17 cellular contexts compared by ENCODE assay signal in genomic region chr2:9973691-9974090, GRCh38. TPM values are rescaled to one million over a fixed set of nuclear protein-coding genes. Genes with fewer than 3 reads are reported as not detected.
DNase-seq lines count a peak whose midpoint lies in the region; ATAC-seq and TF ChIP-seq lines count a peak whose summit lies in the region.
"Had no signal": no experiment of that assay in that cellular context is flagged by ENCODE, and none has a peak within 500 bp of the region (broad histone marks: within the 10 kb centered on the region; RNA-seq: fewer than 3 reads in every experiment).

No MANE protein-coding gene starts in this region.

- dilution Hi-C loops in IMR-90 (cut with HindIII; ENCODE audit: low sequenced_read_pairs, unreplicated experiment) = no loop called here

- CTCF ChIA-PET in IMR-90 (lab: Yijun Ruan, JAX) = interaction anchor here (1.5 to 2.2 kb wide), 2 partner anchors 11 to 75 kb away, joined by 4 to 14 read pairs; no protein-coding TSS in a partner anchor

- H2AFZ ChIP-seq in IMR-90 (replicated peaks; ENCODE audit: low read length, poor library complexity) (no peak overlapping the region), smooth muscle cell (ENCODE audit: low read depth) (no peak overlapping the region), Karpas-422 (ENCODE audit: low read length) (no peak overlapping the region)

- H3K9me2 ChIP-seq in Karpas-422 (replicated peaks; ENCODE audit: insufficient read depth, low read length) = no peaks in the 10 kb centered on the region

- H4K20me1 ChIP-seq in IMR-90 (ENCODE audit: insufficient read depth, low read length) = no peaks in the 10 kb centered on the region
- no peaks in the 10 kb centered on the region for H4K20me1 ChIP-seq in smooth muscle cell (ENCODE audit: low read depth)
- no peaks in the 10 kb centered on the region for H4K20me1 ChIP-seq in Karpas-422 (ENCODE audit: insufficient read depth, low read depth, low read length)

- peak overlapping the region; percentile 1 for H2AK9ac ChIP-seq in IMR-90 (replicated peaks; ENCODE audit: low read depth, low read length, poor library complexity)

- H3K27me3 ChIP-seq in IMR-90 (ENCODE audit: control insufficient read depth, insufficient read depth, low read length) (no peaks in the 10 kb centered on the region), esophagus squamous epithelium (no peaks in the 10 kb centered on the region), smooth muscle cell (ENCODE audit: low read depth) (no peaks in the 10 kb centered on the region), Karpas-422 (ENCODE audit: low read length) (no peaks in the 10 kb centered on the region)

- H3K27ac ChIP-seq in IMR-90 (ENCODE audit: insufficient read depth, low read length) = no peak overlapping the region
- H3K27ac ChIP-seq in esophagus squamous epithelium = peak overlapping the region in 3 of 4 donors; percentile 22 to 77 (median 70)
- peak overlapping the region; percentile 75 for H3K27ac ChIP-seq in smooth muscle cell (ENCODE audit: low read depth)
- no peak overlapping the region for H3K27ac ChIP-seq in Karpas-422 (ENCODE audit: low read length)
- H3K27ac ChIP-seq: SK-N-MC had no signal

- WGBS in IMR-90 (ENCODE audit: extremely low coverage in 2 of 2, insufficient read length in 1 of 2), 2 experiments = no CpG with 5 or more reads among the region's 6 CpGs
- 78 to 84% methylated on average over 6 of the region's 6 CpGs for WGBS in esophagus squamous epithelium, 2 donors
- 82% methylated on average over 6 of the region's 6 CpGs for WGBS in smooth muscle cell (ENCODE audit: low lambda C conversion rate)

- peak overlapping the region; percentile 48; the same call in 1 of the 2 replicates for H2AK5ac ChIP-seq in IMR-90 (ENCODE audit: low read depth, low read length)

- peak overlapping the region; percentile 55 for H3K18ac ChIP-seq in IMR-90 (ENCODE audit: low read depth, low read length)

- in situ Hi-C loops in IMR-90 (cut with MboI; ENCODE audit: low sequenced_read_pairs) = no loop called here

- H3K9me3 ChIP-seq in IMR-90 (ENCODE audit: control insufficient read depth, insufficient read depth, low read length) (no peaks in the 10 kb centered on the region), esophagus squamous epithelium (no peaks in the 10 kb centered on the region), smooth muscle cell (replicated peaks; ENCODE audit: low read depth) (no peaks in the 10 kb centered on the region), Karpas-422 (ENCODE audit: low read length) (no peaks in the 10 kb centered on the region)

- DNase-seq in EH (ENCODE audit: low read depth) (peak; percentile 61), IMR-90 (no peak), esophagus squamous epithelium (lab: John Stamatoyannopoulos, UW) (no peak), smooth muscle cell (lab: John Stamatoyannopoulos, UW; ENCODE audit: unreplicated experiment) (no peak), NCI-H1436 (lab: John Stamatoyannopoulos, UW) (no peak), Karpas-422 (no peak)
- DNase-seq: CD8-positive, alpha-beta T cell; DMS 273 treated with DMSO at 0.1 percent for 48 hours; MV-4-11; NCI-H1436 treated with DMSO at 0.1 percent for 48 hours; NCI-H2081; NCI-H2227 treated with DMSO at 0.1 percent for 48 hours; NCI-H526 treated with DMSO at 0.1 percent for 48 hours; NK-92 treated with Interleukin-12 subunit alpha and Interleukin-12 subunit beta, amount 100 ng/mL, for 24 hours; OCI-M1 had no signal

- H4K91ac ChIP-seq in IMR-90 (ENCODE audit: insufficient read depth, low read depth, low read length) = no peak overlapping the region

- peak overlapping the region in 1 of 2 experiments; percentile 1; a peak in 1 of 4 replicates for H4K8ac ChIP-seq in IMR-90 (ENCODE audit: low read depth in 2 of 2, low read length in 2 of 2)

- H3K79me1 ChIP-seq in IMR-90 (ENCODE audit: low read depth in 1 of 2, low read length in 2 of 2) = no peaks in the 10 kb centered on the region

- H2BK15ac ChIP-seq in IMR-90 (ENCODE audit: low read depth, low read length) = peak overlapping the region; percentile 60; the same call in 2 of the 3 replicates

- peak overlapping the region; percentile 6; the same call in 1 of the 2 replicates for H3K23ac ChIP-seq in IMR-90 (ENCODE audit: low read depth, low read length)

- H3K9me1 ChIP-seq in IMR-90 (ENCODE audit: insufficient read depth, low read length) = peaks cover 12% of the 10 kb centered on the region

- no TSS peak for BruUV-seq in IMR-90 (replicated peaks; lab: Mats Ljungman, UMichigan)

- no peak for TF ChIP-seq POLR2A in IMR-90 (IDR thresholded peaks at IDR 0.05; ENCODE audit: low read depth, low read length)
- no peak for TF ChIP-seq POLR2A in esophagus squamous epithelium (IDR thresholded peaks at IDR 0.05)

- no peak overlapping the region for H3K56ac ChIP-seq in IMR-90 (ENCODE audit: extremely low read depth, insufficient read depth, low read length)

- H2BK5ac ChIP-seq in IMR-90 (ENCODE audit: low read depth, low read length, poor library complexity, severe bottlenecking) = peak overlapping the region; percentile 3

- H3K4me3 ChIP-seq in IMR-90 (ENCODE audit: insufficient read depth, low read depth, low read length) (no peak overlapping the region), esophagus squamous epithelium (no peak overlapping the region), smooth muscle cell (no peak overlapping the region), Karpas-422 (ENCODE audit: low read length) (no peak overlapping the region)
- H3K4me3 ChIP-seq: SK-N-MC had no signal

- H3K4me2 ChIP-seq in IMR-90 (ENCODE audit: low read depth, low read length) = peak overlapping the region; percentile 6; the same call in 1 of the 2 replicates
- peak overlapping the region; percentile 40 for H3K4me2 ChIP-seq in smooth muscle cell
- H3K4me2 ChIP-seq in Karpas-422 (ENCODE audit: low read depth, low read length, poor library complexity, severe bottlenecking) = no peak overlapping the region

- TF ChIP-seq CTCF in IMR-90 (conservative IDR thresholded peaks at IDR 0.05; ENCODE audit: low read depth, low read length) (no peak), esophagus squamous epithelium (IDR thresholded peaks at IDR 0.05) (no peak), smooth muscle cell (IDR thresholded peaks at IDR 0.05; ENCODE audit: borderline replicate concordance, insufficient read depth, poor library complexity, severe bottlenecking) (no peak)

- intact Hi-C loops in IMR-90 (cut with micrococcal nuclease) (no loop called here), esophagus squamous epithelium (cut with DNase I) (no loop called here)

- no peaks in the 10 kb centered on the region for H3K36me3 ChIP-seq in IMR-90 (ENCODE audit: control insufficient read depth, insufficient read depth, low read length)
- peaks cover 0 to 66% (median 0%) of the 10 kb centered on the region in 3 donors for H3K36me3 ChIP-seq in esophagus squamous epithelium
- no peaks in the 10 kb centered on the region for H3K36me3 ChIP-seq in smooth muscle cell (ENCODE audit: low read depth)
- no peaks in the 10 kb centered on the region for H3K36me3 ChIP-seq in Karpas-422 (ENCODE audit: insufficient read depth, low read length)

- H3K14ac ChIP-seq in IMR-90 (replicated peaks; ENCODE audit: low read depth, low read length) = peak overlapping the region; percentile 18; the same call in 1 of the 2 replicates

- H2BK120ac ChIP-seq in IMR-90 (ENCODE audit: low read depth, low read length) = peak overlapping the region; percentile 45

- no peak for TF ChIP-seq RAD21 in IMR-90 (IDR thresholded peaks at IDR 0.05; ENCODE audit: low read length)

- H3K4me1 ChIP-seq in IMR-90 (ENCODE audit: control insufficient read depth, insufficient read depth, low read length) (peaks cover 37% of the 10 kb centered on the region), esophagus squamous epithelium (peaks cover 19 to 68% (median 38%) of the 10 kb centered on the region in 3 donors), smooth muscle cell (ENCODE audit: low read depth) (peaks cover 35% of the 10 kb centered on the region), Karpas-422 (ENCODE audit: low read length) (no peaks in the 10 kb centered on the region)

- H3K4ac ChIP-seq in IMR-90 (ENCODE audit: low read depth, low read length) = peak overlapping the region; percentile 51

- POLR2A ChIA-PET in IMR-90 (lab: Charles Lee; ENCODE audit: unreplicated experiment) = no interaction called here

- H4K5ac ChIP-seq in IMR-90 (ENCODE audit: low read depth, low read length) = 0 out of 2 replicates have a peak overlapping the region, but pooled peaks have one; percentile 16

- H3F3A ChIP-seq in smooth muscle cell (ENCODE audit: low read depth) = peaks cover 23% of the 10 kb centered on the region

- ATAC-seq in IMR-90 (ENCODE audit: low read depth) = no peak
- ATAC-seq in GM19035 (IDR thresholded peaks at IDR 0.05; ENCODE audit: unreplicated experiment) = no peak
- ATAC-seq: CD8-positive, alpha-beta T cell had no signal

- H3K79me2 ChIP-seq in smooth muscle cell (ENCODE audit: low read depth) = no peaks in the 10 kb centered on the region
- H3K79me2 ChIP-seq in Karpas-422 (ENCODE audit: low read length) = no peaks in the 10 kb centered on the region

- peak overlapping the region; percentile 52; the same call in 1 of the 2 replicates for H2BK20ac ChIP-seq in IMR-90 (ENCODE audit: low read depth, low read length)

- H3K9ac ChIP-seq in IMR-90 (ENCODE audit: low read depth, low read length) (no peak overlapping the region), smooth muscle cell (ENCODE audit: low read depth) (no peak overlapping the region), Karpas-422 (ENCODE audit: low read length) (no peak overlapping the region)

TF ChIP-seq in IMR-90, 13 proteins besides CTCF, POLR2A, EP300 and RAD21 (continues in another document):
- TF ChIP-seq BHLHE40 (IDR thresholded peaks at IDR 0.05; ENCODE audit: low read depth, low read length) (no peak), MAZ (IDR thresholded peaks at IDR 0.05; ENCODE audit: borderline replicate concordance, low read depth, low read length) (no peak), RFX5 (IDR thresholded peaks at IDR 0.05; ENCODE audit: low read depth, low read length) (no peak)

RNA-seq across cellular contexts. Expression of gene GRHL1, which starts 22.2 kb away (rescaled TPM):
- total RNA-seq in IMR-90 (2012; rRNA removed) (0.18 and 0.56 TPM in 2 replicates), esophagus squamous epithelium (100 to 1,000 TPM in 3 of 4 donors, 10 to 100 TPM in 1; 76.3 to 192 (median 115) TPM), smooth muscle cell (21.4 and 26.8 TPM in 2 replicates)
- polyA plus RNA-seq in IMR-90 (2012; rRNA removed) (0.21 and 0.26 TPM in 2 replicates), smooth muscle cell (2.0 and 7.9 TPM in 2 replicates)
- 0.03 and 0.04 TPM in 2 replicates for polyA plus RNA-seq in IMR-90 (2012; cell fraction: cytosol; rRNA removed)
- 0.29 and 1.5 TPM in 2 replicates for polyA plus RNA-seq in IMR-90 (2012; cell fraction: nucleus; rRNA removed; ENCODE audit: low replicate concordance)
- 1.3 TPM in 1 of 2 replicates, not detected in the other for total RNA-seq in Karpas-422 (2014; rRNA removed; shearing (Covaris generic); ENCODE audit: low replicate concordance)

Comparison
In these comparisons a context has a peak if more than half of its experiments do, and no peak if none do; other contexts are left out.
1. H3K27ac ChIP-seq: peak in esophagus squamous epithelium (3 of 4) and smooth muscle cell (single experiment); none in IMR-90 (single experiment) and Karpas-422 (single experiment).